ENCODE assay signal across 1 cellular context in the genomic region with DNA sequence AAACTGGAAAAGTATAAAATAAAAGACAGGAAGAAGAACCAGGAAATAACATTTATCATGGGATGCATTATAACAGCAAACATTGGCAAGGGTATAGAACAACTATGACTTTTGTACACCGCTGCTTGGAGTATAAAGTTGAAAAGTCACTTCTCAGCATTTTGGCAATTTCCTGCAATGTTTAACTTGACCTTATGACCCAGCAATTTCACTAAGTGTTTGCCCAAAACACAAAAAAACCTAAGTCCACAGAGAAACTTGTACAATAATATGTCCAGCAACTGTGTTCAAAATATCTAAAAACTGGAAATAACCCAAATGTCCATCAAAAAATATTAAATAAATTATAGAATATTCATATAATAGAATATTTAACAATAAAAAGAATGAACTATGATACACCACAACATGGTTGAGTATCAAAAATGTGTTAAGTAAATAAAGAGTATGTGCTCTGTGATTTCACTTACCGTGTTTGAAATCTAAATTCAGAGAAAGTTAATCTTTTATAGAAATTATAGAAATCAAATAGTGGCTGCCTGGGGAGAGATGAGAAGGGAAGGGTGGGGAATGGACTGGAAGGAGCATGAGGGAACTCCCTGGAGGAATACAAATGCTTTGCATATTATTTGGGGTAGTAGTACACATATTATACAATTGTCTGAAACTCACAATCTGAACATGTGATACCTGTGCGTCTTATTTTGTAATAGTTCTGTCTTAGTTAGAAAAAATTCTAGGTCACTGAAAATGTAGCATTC.
TF ChIP-seq lines count a peak whose summit lies in the region.

No MANE protein-coding gene starts in this region.

TF ChIP-seq in HepG2, 621 proteins besides CTCF, POLR2A, EP300 and RAD21 (continued from another document and continues in another):
- TF ChIP-seq, protein P1, sequence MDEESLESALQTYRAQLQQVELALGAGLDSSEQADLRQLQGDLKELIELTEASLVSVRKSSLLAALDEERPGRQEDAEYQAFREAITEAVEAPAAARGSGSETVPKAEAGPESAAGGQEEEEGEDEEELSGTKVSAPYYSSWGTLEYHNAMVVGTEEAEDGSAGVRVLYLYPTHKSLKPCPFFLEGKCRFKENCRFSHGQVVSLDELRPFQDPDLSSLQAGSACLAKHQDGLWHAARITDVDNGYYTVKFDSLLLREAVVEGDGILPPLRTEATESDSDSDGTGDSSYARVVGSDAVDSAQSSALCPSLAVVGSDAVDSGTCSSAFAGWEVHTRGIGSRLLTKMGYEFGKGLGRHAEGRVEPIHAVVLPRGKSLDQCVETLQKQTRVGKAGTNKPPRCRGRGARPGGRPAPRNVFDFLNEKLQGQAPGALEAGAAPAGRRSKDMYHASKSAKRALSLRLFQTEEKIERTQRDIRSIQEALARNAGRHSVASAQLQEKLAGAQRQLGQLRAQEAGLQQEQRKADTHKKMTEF (CRISPR knock-in tag; IDR thresholded peaks at IDR 0.05), result peak; percentile 57; the same call in 1 of the 2 replicates
- TF ChIP-seq SP2 (CRISPR knock-in tag; IDR thresholded peaks at IDR 0.05) (no peak), NRL (CRISPR knock-in tag; IDR thresholded peaks at IDR 0.05; ENCODE audit: borderline replicate concordance) (no peak), NR3C1 (CRISPR knock-in tag; IDR thresholded peaks at IDR 0.05) (no peak), SYNCRIP (IDR thresholded peaks at IDR 0.05; ENCODE audit: insufficient read depth, low read depth, low read length) (no peak), FOXK1 (CRISPR knock-in tag; IDR thresholded peaks at IDR 0.05; ENCODE audit: borderline replicate concordance, low read depth) (peak; percentile 41; the same call in 1 of the 2 replicates), FOSL2 (CRISPR knock-in tag; IDR thresholded peaks at IDR 0.05) (no peak), MIER3 (CRISPR knock-in tag; IDR thresholded peaks at IDR 0.05; ENCODE audit: borderline replicate concordance) (peak; percentile 60; the same call in 1 of the 2 replicates), ZNF674 (CRISPR knock-in tag; IDR thresholded peaks at IDR 0.05; ENCODE audit: low read depth) (no peak), GATAD1 (CRISPR knock-in tag; IDR thresholded peaks at IDR 0.05) (no peak), SOX13 (IDR thresholded peaks at IDR 0.05) (peak; percentile 66; the same call in 1 of the 2 replicates), SOX13 (CRISPR knock-in tag; conservative IDR thresholded peaks at IDR 0.05 in 1 of 2, IDR thresholded peaks at IDR 0.05 in 1 of 2) (peak in 1 of 2 experiments; percentile 89; a peak in 2 of 4 replicates), ZNF816 (CRISPR knock-in tag; IDR thresholded peaks at IDR 0.05; ENCODE audit: borderline replicate concordance) (no peak), TRIM24 (CRISPR knock-in tag; IDR thresholded peaks at IDR 0.05) (no peak), EZH2 (conservative IDR thresholded peaks at IDR 0.05; ENCODE audit: low read depth, low read length) (no peak), ELF3 (CRISPR knock-in tag; IDR thresholded peaks at IDR 0.05) (peak; percentile 99), ZNF101 (CRISPR knock-in tag; IDR thresholded peaks at IDR 0.05; ENCODE audit: borderline replicate concordance, low read depth) (no peak), HOXA7 (CRISPR knock-in tag; IDR thresholded peaks at IDR 0.05) (no peak), MIER2 (CRISPR knock-in tag; IDR thresholded peaks at IDR 0.05) (no peak), ZNF205 (CRISPR knock-in tag; IDR thresholded peaks at IDR 0.05) (no peak), ZNF138 (CRISPR knock-in tag; IDR thresholded peaks at IDR 0.05; ENCODE audit: low read depth) (no peak), ZNF354B (CRISPR knock-in tag; IDR thresholded peaks at IDR 0.05) (no peak), ZNF33A (CRISPR knock-in tag; IDR thresholded peaks at IDR 0.05; ENCODE audit: borderline replicate concordance) (no peak), MTA1 (CRISPR knock-in tag; IDR thresholded peaks at IDR 0.05; ENCODE audit: borderline replicate concordance) (no peak; the same call in 1 of the 2 replicates), ZNF670 (CRISPR knock-in tag; IDR thresholded peaks at IDR 0.05; ENCODE audit: borderline replicate concordance) (no peak), POLR2AphosphoS5 (IDR thresholded peaks at IDR 0.05; ENCODE audit: low read depth, low read length) (no peak), TEAD3 (CRISPR knock-in tag; optimal IDR thresholded peaks at IDR 0.05; ENCODE audit: borderline replicate concordance) (no peak), ZNF768 (CRISPR knock-in tag; IDR thresholded peaks at IDR 0.05) (no peak), ZNF17 (CRISPR knock-in tag; IDR thresholded peaks at IDR 0.05) (no peak), PHF8 (CRISPR knock-in tag; IDR thresholded peaks at IDR 0.05) (no peak)
- TF ChIP-seq, protein P2, sequence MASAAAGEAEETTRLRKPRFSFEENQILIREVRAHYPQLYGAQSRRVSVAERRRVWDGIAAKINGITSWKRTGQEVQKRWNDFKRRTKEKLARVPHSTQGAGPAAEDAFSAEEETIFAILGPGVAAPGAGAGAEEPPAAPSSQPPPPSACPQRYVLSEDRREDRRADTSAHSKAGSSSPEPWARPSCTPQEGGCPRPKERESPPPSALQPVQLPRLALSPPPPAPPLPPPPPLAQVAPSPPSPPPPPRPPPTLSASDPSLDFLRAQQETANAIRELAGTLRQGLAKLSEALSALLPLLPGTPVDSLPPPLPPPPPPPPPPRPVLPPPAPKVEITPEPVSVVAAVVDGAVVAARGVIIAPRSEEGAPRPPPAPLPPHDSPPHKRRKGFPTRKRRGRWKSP (CRISPR knock-in tag; IDR thresholded peaks at IDR 0.05), result peak; percentile 45; the same call in 1 of the 2 replicates
- TF ChIP-seq, protein P3, sequence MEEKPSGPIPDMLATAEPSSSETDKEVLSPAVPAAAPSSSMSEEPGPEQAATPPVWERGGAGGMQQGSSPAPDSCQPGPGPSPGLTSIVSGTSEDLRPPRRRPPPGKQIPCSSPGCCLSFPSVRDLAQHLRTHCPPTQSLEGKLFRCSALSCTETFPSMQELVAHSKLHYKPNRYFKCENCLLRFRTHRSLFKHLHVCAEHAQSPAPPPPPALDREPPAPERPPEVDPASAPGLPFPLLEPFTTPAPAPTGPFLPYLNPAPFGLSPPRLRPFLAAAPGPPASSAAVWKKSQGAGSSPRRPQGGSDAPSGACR (CRISPR knock-in tag; IDR thresholded peaks at IDR 0.05), result no peak
- TF ChIP-seq, protein P4, sequence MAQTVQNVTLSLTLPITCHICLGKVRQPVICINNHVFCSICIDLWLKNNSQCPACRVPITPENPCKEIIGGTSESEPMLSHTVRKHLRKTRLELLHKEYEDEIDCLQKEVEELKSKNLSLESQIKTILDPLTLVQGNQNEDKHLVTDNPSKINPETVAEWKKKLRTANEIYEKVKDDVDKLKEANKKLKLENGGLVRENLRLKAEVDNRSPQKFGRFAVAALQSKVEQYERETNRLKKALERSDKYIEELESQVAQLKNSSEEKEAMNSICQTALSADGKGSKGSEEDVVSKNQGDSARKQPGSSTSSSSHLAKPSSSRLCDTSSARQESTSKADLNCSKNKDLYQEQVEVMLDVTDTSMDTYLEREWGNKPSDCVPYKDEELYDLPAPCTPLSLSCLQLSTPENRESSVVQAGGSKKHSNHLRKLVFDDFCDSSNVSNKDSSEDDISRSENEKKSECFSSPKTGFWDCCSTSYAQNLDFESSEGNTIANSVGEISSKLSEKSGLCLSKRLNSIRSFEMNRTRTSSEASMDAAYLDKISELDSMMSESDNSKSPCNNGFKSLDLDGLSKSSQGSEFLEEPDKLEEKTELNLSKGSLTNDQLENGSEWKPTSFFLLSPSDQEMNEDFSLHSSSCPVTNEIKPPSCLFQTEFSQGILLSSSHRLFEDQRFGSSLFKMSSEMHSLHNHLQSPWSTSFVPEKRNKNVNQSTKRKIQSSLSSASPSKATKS (CRISPR knock-in tag; IDR thresholded peaks at IDR 0.05), result peak; percentile 58; the same call in 1 of the 2 replicates
- TF ChIP-seq, protein P5, sequence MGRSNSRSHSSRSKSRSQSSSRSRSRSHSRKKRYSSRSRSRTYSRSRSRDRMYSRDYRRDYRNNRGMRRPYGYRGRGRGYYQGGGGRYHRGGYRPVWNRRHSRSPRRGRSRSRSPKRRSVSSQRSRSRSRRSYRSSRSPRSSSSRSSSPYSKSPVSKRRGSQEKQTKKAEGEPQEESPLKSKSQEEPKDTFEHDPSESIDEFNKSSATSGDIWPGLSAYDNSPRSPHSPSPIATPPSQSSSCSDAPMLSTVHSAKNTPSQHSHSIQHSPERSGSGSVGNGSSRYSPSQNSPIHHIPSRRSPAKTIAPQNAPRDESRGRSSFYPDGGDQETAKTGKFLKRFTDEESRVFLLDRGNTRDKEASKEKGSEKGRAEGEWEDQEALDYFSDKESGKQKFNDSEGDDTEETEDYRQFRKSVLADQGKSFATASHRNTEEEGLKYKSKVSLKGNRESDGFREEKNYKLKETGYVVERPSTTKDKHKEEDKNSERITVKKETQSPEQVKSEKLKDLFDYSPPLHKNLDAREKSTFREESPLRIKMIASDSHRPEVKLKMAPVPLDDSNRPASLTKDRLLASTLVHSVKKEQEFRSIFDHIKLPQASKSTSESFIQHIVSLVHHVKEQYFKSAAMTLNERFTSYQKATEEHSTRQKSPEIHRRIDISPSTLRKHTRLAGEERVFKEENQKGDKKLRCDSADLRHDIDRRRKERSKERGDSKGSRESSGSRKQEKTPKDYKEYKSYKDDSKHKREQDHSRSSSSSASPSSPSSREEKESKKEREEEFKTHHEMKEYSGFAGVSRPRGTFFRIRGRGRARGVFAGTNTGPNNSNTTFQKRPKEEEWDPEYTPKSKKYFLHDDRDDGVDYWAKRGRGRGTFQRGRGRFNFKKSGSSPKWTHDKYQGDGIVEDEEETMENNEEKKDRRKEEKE (IDR thresholded peaks at IDR 0.05), result no peak
- TF ChIP-seq, protein P6, sequence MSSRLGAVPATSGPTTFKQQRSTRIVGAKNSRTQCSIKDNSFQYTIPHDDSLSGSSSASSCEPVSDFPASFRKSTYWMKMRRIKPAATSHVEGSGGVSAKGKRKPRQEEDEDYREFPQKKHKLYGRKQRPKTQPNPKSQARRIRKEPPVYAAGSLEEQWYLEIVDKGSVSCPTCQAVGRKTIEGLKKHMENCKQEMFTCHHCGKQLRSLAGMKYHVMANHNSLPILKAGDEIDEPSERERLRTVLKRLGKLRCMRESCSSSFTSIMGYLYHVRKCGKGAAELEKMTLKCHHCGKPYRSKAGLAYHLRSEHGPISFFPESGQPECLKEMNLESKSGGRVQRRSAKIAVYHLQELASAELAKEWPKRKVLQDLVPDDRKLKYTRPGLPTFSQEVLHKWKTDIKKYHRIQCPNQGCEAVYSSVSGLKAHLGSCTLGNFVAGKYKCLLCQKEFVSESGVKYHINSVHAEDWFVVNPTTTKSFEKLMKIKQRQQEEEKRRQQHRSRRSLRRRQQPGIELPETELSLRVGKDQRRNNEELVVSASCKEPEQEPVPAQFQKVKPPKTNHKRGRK (CRISPR knock-in tag; IDR thresholded peaks at IDR 0.05), result no peak
- TF ChIP-seq, protein P7, sequence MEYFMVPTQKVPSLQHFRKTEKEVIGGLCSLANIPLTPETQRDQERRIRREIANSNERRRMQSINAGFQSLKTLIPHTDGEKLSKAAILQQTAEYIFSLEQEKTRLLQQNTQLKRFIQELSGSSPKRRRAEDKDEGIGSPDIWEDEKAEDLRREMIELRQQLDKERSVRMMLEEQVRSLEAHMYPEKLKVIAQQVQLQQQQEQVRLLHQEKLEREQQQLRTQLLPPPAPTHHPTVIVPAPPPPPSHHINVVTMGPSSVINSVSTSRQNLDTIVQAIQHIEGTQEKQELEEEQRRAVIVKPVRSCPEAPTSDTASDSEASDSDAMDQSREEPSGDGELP (IDR thresholded peaks at IDR 0.05; ENCODE audit: borderline replicate concordance, low read depth), result no peak
- TF ChIP-seq, protein P8, sequence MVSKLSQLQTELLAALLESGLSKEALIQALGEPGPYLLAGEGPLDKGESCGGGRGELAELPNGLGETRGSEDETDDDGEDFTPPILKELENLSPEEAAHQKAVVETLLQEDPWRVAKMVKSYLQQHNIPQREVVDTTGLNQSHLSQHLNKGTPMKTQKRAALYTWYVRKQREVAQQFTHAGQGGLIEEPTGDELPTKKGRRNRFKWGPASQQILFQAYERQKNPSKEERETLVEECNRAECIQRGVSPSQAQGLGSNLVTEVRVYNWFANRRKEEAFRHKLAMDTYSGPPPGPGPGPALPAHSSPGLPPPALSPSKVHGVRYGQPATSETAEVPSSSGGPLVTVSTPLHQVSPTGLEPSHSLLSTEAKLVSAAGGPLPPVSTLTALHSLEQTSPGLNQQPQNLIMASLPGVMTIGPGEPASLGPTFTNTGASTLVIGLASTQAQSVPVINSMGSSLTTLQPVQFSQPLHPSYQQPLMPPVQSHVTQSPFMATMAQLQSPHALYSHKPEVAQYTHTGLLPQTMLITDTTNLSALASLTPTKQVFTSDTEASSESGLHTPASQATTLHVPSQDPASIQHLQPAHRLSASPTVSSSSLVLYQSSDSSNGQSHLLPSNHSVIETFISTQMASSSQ (IDR thresholded peaks at IDR 0.05; ENCODE audit: low read depth), result peak; percentile 95
- TF ChIP-seq, protein P8 (CRISPR knock-in tag; IDR thresholded peaks at IDR 0.05; ENCODE audit: borderline replicate concordance), result peak; percentile 97
- TF ChIP-seq, protein P9, sequence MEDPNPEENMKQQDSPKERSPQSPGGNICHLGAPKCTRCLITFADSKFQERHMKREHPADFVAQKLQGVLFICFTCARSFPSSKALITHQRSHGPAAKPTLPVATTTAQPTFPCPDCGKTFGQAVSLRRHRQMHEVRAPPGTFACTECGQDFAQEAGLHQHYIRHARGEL (CRISPR knock-in tag; IDR thresholded peaks at IDR 0.05), result no peak
- TF ChIP-seq, protein P10, sequence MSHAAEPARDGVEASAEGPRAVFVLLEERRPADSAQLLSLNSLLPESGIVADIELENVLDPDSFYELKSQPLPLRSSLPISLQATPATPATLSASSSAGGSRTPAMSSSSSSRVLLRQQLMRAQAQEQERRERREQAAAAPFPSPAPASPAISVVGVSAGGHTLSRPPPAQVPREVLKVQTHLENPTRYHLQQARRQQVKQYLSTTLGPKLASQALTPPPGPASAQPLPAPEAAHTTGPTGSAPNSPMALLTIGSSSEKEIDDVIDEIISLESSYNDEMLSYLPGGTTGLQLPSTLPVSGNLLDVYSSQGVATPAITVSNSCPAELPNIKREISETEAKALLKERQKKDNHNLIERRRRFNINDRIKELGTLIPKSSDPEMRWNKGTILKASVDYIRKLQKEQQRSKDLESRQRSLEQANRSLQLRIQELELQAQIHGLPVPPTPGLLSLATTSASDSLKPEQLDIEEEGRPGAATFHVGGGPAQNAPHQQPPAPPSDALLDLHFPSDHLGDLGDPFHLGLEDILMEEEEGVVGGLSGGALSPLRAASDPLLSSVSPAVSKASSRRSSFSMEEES (CRISPR knock-in tag; IDR thresholded peaks at IDR 0.05), result peak; percentile 58; the same call in 1 of the 2 replicates
